15 cellular contexts compared by ENCODE assay signal in genomic region chr10:122986340-122986739, GRCh38.
"Had no signal": no experiment of that assay in that cellular context is flagged by ENCODE, and none has a peak within 500 bp of the region (broad histone marks: within the 10 kb centered on the region; RNA-seq: fewer than 3 reads in every experiment).

No MANE protein-coding gene starts in this region.

- H3K36me3 ChIP-seq: right atrium auricular region had no signal

- DNase-seq: effector CD4-positive, alpha-beta T cell; endodermal cell; erythroblast; glutamatergic neuron; islet precursor cell; left ventricle myocardium inferior; mucosa of descending colon; naive thymus-derived CD8-positive, alpha-beta T cell; small intestine; stimulated activated CD4-positive, alpha-beta T cell treated with anti-CD3 and anti-CD28 coated beads, Interleukin-12 subunit alpha, Interleukin-12 subunit beta, amount 100 ng/mL, for 4 hours; stimulated activated naive CD4-positive, alpha-beta T cell; stomach had no signal

- ATAC-seq: gastroesophageal sphincter; mucosa of descending colon; naive thymus-derived CD8-positive, alpha-beta T cell had no signal

- H3K27me3 ChIP-seq: gastroesophageal sphincter, right atrium auricular region, stomach had no signal

- H3K4me3 ChIP-seq: coronary artery, gastroesophageal sphincter, left ventricle myocardium inferior, mucosa of descending colon, right atrium auricular region, stomach had no signal

- H3K4me1 ChIP-seq: left ventricle myocardium inferior, right atrium auricular region had no signal

- H3K27ac ChIP-seq: coronary artery, left ventricle myocardium inferior, right atrium auricular region, stomach had no signal

- H3K9me3 ChIP-seq: gastroesophageal sphincter, left ventricle myocardium inferior, mucosa of descending colon, right atrium auricular region, stomach had no signal
